12 cellular contexts compared by ENCODE assay signal in the genomic region with DNA sequence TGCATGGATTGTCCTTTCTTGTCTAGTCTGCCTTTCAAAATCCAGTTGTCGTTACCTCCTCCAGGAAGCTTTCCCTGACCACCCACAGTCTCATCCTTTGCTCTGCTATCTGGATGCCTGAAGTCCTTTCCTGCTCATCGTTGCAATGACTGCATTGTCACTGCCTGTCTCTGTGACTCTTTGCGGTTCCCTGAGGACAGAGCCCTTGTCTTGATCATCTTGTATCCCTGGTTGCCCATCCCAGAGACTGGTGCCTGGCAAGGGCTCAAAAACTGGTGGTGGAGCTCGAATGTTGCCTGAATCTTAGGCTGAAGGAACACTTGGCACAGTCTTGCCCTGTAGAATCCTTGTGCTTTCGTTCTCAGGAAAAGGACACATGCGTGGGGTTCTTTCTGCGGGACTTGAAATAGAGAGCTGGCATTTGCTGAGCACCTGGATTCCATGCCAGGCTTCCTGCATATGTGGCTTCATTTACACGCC. TPM values are rescaled to one million over a fixed set of nuclear protein-coding genes. Genes with fewer than 3 reads are reported as not detected.
DNase-seq lines count a peak whose midpoint lies in the region; ATAC-seq and TF ChIP-seq lines count a peak whose summit lies in the region.
"Had no signal": no experiment of that assay in that cellular context is flagged by ENCODE, and none has a peak within 500 bp of the region (broad histone marks: within the 10 kb centered on the region; RNA-seq: fewer than 3 reads in every experiment).

No MANE protein-coding gene starts in this region.

- no peak overlapping the region for H2AFZ ChIP-seq in parathyroid adenoma

- peaks cover 7% of the 10 kb centered on the region for H3K4me1 Mint-ChIP-seq in activated naive CD8-positive, alpha-beta T cell (ENCODE audit: low read depth)
- H3K4me1 Mint-ChIP-seq in activated naive CD8-positive, alpha-beta T cell treated with anti-CD3 and anti-CD28 coated beads for 36 hours: peaks cover 5% of the 10 kb centered on the region

- no peaks in the 10 kb centered on the region for H3K9me3 ChIP-seq in left ventricle myocardium inferior (replicated peaks)
- no peaks in the 10 kb centered on the region for H3K9me3 ChIP-seq in parathyroid adenoma (ENCODE audit: control insufficient read depth, low read length)
- H3K9me3 ChIP-seq in upper lobe of left lung: no peaks in the 10 kb centered on the region
- H3K9me3 ChIP-seq in HAP-1: no peaks in the 10 kb centered on the region

- TF ChIP-seq CTCF in left ventricle myocardium inferior (IDR thresholded peaks at IDR 0.05; ENCODE audit: borderline replicate concordance): no peak
- TF ChIP-seq CTCF in parathyroid adenoma (IDR thresholded peaks at IDR 0.05): no peak
- no peak for TF ChIP-seq CTCF in upper lobe of left lung (IDR thresholded peaks at IDR 0.05)

- in situ Hi-C loops in HAP-1 (cut with MboI; ENCODE audit: low sequenced_read_pairs): no loop called here

- H3K9me3 Mint-ChIP-seq in activated naive CD8-positive, alpha-beta T cell (ENCODE audit: low read depth): no peaks in the 10 kb centered on the region
- H3K9me3 Mint-ChIP-seq in activated naive CD8-positive, alpha-beta T cell treated with anti-CD3 and anti-CD28 coated beads for 36 hours: no peaks in the 10 kb centered on the region
- H3K9me3 Mint-ChIP-seq: activated CD4-positive, alpha-beta memory T cell treated with anti-CD3 and anti-CD28 coated beads, Interleukin-2, amount 10 ng/mL, durations not matched to agents 7 days and 5 days; activated naive CD4-positive, alpha-beta T cell treated with anti-CD3 and anti-CD28 coated beads, Interleukin-2, amount 10 ng/mL, durations not matched to agents 7 days and 5 days; HFFc6 had no signal

- no peak overlapping the region for H3K9ac ChIP-seq in parathyroid adenoma

- H3K27ac ChIP-seq in left ventricle myocardium inferior (replicated peaks) (peak overlapping the region; percentile 97), parathyroid adenoma (peak overlapping the region; percentile 12), upper lobe of left lung (peak overlapping the region; percentile 4 to 88 (median 82))

- ATAC-seq in upper lobe of left lung (ENCODE audit: low FRiP score in 2 of 2) (no peak), GM21423 (IDR thresholded peaks at IDR 0.05; ENCODE audit: unreplicated experiment) (no peak)

- H3K4me1 ChIP-seq in left ventricle myocardium inferior (peaks cover 83% of the 10 kb centered on the region), parathyroid adenoma (peaks cover 7% of the 10 kb centered on the region), upper lobe of left lung (peaks cover 37 to 57% (median 44%) of the 10 kb centered on the region in 4 donors), HAP-1 (peaks cover 5% of the 10 kb centered on the region)

- H3K4me3 ChIP-seq in left ventricle myocardium inferior: peak overlapping the region; percentile 85
- no peak overlapping the region for H3K4me3 ChIP-seq in parathyroid adenoma (ENCODE audit: low read depth, low read length)
- H3K4me3 ChIP-seq in upper lobe of left lung: peak overlapping the region in 3 of 4 donors; percentile 75 to 94 (median 82)
- no peak overlapping the region for H3K4me3 ChIP-seq in HAP-1

- no peaks in the 10 kb centered on the region for H3K79me2 ChIP-seq in parathyroid adenoma

- intact Hi-C loops in left ventricle myocardium inferior (cut with micrococcal nuclease): loop anchor here (10.0 kb wide), 1 partner anchor 51 kb away; no protein-coding TSS in a partner anchor

- no peak for TF ChIP-seq EP300 in upper lobe of left lung (IDR thresholded peaks at IDR 0.05)

- peaks cover 23% of the 10 kb centered on the region for H3K27me3 Mint-ChIP-seq in activated naive CD8-positive, alpha-beta T cell
- H3K27me3 Mint-ChIP-seq in activated naive CD8-positive, alpha-beta T cell treated with anti-CD3 and anti-CD28 coated beads for 36 hours: peaks cover 50% of the 10 kb centered on the region

- H3K36me3 Mint-ChIP-seq in activated naive CD8-positive, alpha-beta T cell: no peaks in the 10 kb centered on the region
- no peaks in the 10 kb centered on the region for H3K36me3 Mint-ChIP-seq in activated naive CD8-positive, alpha-beta T cell treated with anti-CD3 and anti-CD28 coated beads for 36 hours
- H3K36me3 Mint-ChIP-seq: activated naive CD4-positive, alpha-beta T cell treated with anti-CD3 and anti-CD28 coated beads, Interleukin-2, amount 10 ng/mL, durations not matched to agents 7 days and 5 days had no signal

- H3K4me3 Mint-ChIP-seq in activated naive CD8-positive, alpha-beta T cell: peak overlapping the region; percentile 41
- no peak overlapping the region for H3K4me3 Mint-ChIP-seq in activated naive CD8-positive, alpha-beta T cell treated with anti-CD3 and anti-CD28 coated beads for 36 hours
- H3K4me3 Mint-ChIP-seq: activated CD4-positive, alpha-beta memory T cell treated with anti-CD3 and anti-CD28 coated beads, Interleukin-2, amount 10 ng/mL, durations not matched to agents 7 days and 5 days; activated naive CD4-positive, alpha-beta T cell treated with anti-CD3 and anti-CD28 coated beads, Interleukin-2, amount 10 ng/mL, durations not matched to agents 7 days and 5 days; HFFc6 had no signal

- H3K4me2 ChIP-seq in parathyroid adenoma (ENCODE audit: low read length): no peak overlapping the region

- no peak for DNase-seq in activated naive CD8-positive, alpha-beta T cell treated with anti-CD3 and anti-CD28 coated beads for 36 hours
- DNase-seq in left ventricle myocardium inferior (no peak), upper lobe of left lung (no peak), HAP-1 (ENCODE audit: low spot score in 2 of 2) (no peak)
- no peak for DNase-seq in stimulated activated CD4-positive, alpha-beta T cell treated with anti-CD3 and anti-CD28 coated beads, Interleukin-12 subunit alpha, Interleukin-12 subunit beta, amount 100 ng/mL, for 4 hours
- DNase-seq: activated CD4-positive, alpha-beta memory T cell treated with anti-CD3 and anti-CD28 coated beads, Interleukin-2, amount 10 ng/mL, durations not matched to agents 7 days and 5 days; activated naive CD4-positive, alpha-beta T cell treated with anti-CD3 and anti-CD28 coated beads, Interleukin-2, amount 10 ng/mL, durations not matched to agents 7 days and 5 days; HFFc6; RPMI8226 had no signal

- H3K27ac Mint-ChIP-seq in activated naive CD8-positive, alpha-beta T cell: no peak overlapping the region
- H3K27ac Mint-ChIP-seq in activated naive CD8-positive, alpha-beta T cell treated with anti-CD3 and anti-CD28 coated beads for 36 hours: no peak overlapping the region
- H3K27ac Mint-ChIP-seq: activated CD4-positive, alpha-beta memory T cell treated with anti-CD3 and anti-CD28 coated beads, Interleukin-2, amount 10 ng/mL, durations not matched to agents 7 days and 5 days; activated naive CD4-positive, alpha-beta T cell treated with anti-CD3 and anti-CD28 coated beads, Interleukin-2, amount 10 ng/mL, durations not matched to agents 7 days and 5 days; HFFc6 had no signal

- 34 to 57% methylated on average over 8 of the region's 8 CpGs for WGBS in upper lobe of left lung, 2 donors

- H3K36me3 ChIP-seq in left ventricle myocardium inferior (no peaks in the 10 kb centered on the region), parathyroid adenoma (ENCODE audit: control insufficient read depth, insufficient read depth, low read length) (no peaks in the 10 kb centered on the region), upper lobe of left lung (no peaks in the 10 kb centered on the region), HAP-1 (replicated peaks) (no peaks in the 10 kb centered on the region)

- no peak for TF ChIP-seq POLR2A in upper lobe of left lung (IDR thresholded peaks at IDR 0.05)

- H3K27me3 ChIP-seq in left ventricle myocardium inferior (ENCODE audit: low read depth): no peaks in the 10 kb centered on the region
- no peaks in the 10 kb centered on the region for H3K27me3 ChIP-seq in parathyroid adenoma (ENCODE audit: control insufficient read depth, insufficient read depth, low read length)
- H3K27me3 ChIP-seq in upper lobe of left lung: peaks cover 0 to 8% (median 0%) of the 10 kb centered on the region in 4 donors
- peaks cover 32% of the 10 kb centered on the region for H3K27me3 ChIP-seq in HAP-1 (ENCODE audit: low read depth)

RNA-seq across cellular contexts. Expression of gene NEURL1B, which starts 2.4 kb away (rescaled TPM):
- total RNA-seq in activated naive CD8-positive, alpha-beta T cell treated with anti-CD3 and anti-CD28 coated beads for 36 hours: under 1 TPM; 0.10 TPM
- total RNA-seq in left ventricle myocardium inferior (24.0 TPM), upper lobe of left lung (10 to 100 TPM in 4 of 6 donors, 1 to 10 TPM in 2; 6.3 to 29.4 (median 15.1) TPM)

Comparison
In these comparisons a context has a peak if more than half of its experiments do, and no peak if none do; other contexts are left out.
1. H3K27ac ChIP-seq: peak in every context shown above with its lines; median percentile 97 in left ventricle myocardium inferior; 82 in upper lobe of left lung; 12 in parathyroid adenoma.
2. H3K4me3 ChIP-seq: peak in left ventricle myocardium inferior (single experiment) and upper lobe of left lung (3 of 4); none in parathyroid adenoma (single experiment) and HAP-1 (single experiment).
3. RNA of gene NEURL1B, which starts 2.4 kb away (total RNA-seq): 24.0 TPM in left ventricle myocardium inferior (single experiment) and 6.3 to 29.4 TPM in upper lobe of left lung; 0.10 TPM in activated naive CD8-positive, alpha-beta T cell treated with anti-CD3 and anti-CD28 coated beads for 36 hours; every median in the first group is over 4 times any median in the second.